In genomic region chr7:139230484-139230773, GRCh38 we compare ENCODE assay signal across 1 cellular context.
TF ChIP-seq lines count a peak whose summit lies in the region.

No MANE protein-coding gene starts in this region.

TF ChIP-seq in HEK293, 187 proteins besides CTCF, POLR2A, EP300 and RAD21 (continued from another document):
- TF ChIP-seq ZNF621 (tag by site-specific recombination; IDR thresholded peaks at IDR 0.05), result no peak
- no peak for TF ChIP-seq YY1 (tag by site-specific recombination; IDR thresholded peaks at IDR 0.05)
- TF ChIP-seq ZNF426 (tag by site-specific recombination; IDR thresholded peaks at IDR 0.05), result no peak
- TF ChIP-seq KLF9 (tag by site-specific recombination; IDR thresholded peaks at IDR 0.05; ENCODE audit: low read depth), result 0 out of 2 replicates have a peak, but pooled peaks have one; percentile 43
- TF ChIP-seq ZNF350 (tag by site-specific recombination; IDR thresholded peaks at IDR 0.05), result no peak
- TF ChIP-seq HOXD13 (CRISPR knock-in tag; IDR thresholded peaks at IDR 0.05; ENCODE audit: borderline replicate concordance), result no peak
- TF ChIP-seq INSM2 (tag by site-specific recombination; IDR thresholded peaks at IDR 0.05), result no peak
- no peak for TF ChIP-seq ZNF18 (tag by site-specific recombination; IDR thresholded peaks at IDR 0.05)
- TF ChIP-seq ZNF214 (tag by site-specific recombination; IDR thresholded peaks at IDR 0.05; ENCODE audit: borderline replicate concordance), result no peak
- no peak for TF ChIP-seq KLF7 (tag by site-specific recombination; IDR thresholded peaks at IDR 0.05; ENCODE audit: borderline replicate concordance)
- no peak for TF ChIP-seq ZSCAN30 (tag by site-specific recombination; IDR thresholded peaks at IDR 0.05)
- TF ChIP-seq ZNF623 (tag by site-specific recombination; IDR thresholded peaks at IDR 0.05), result no peak
- no peak for TF ChIP-seq IKZF3 (tag by site-specific recombination; IDR thresholded peaks at IDR 0.05)
- no peak for TF ChIP-seq ZNF335 (tag by site-specific recombination; conservative IDR thresholded peaks at IDR 0.05)
- 0 out of 2 replicates have a peak, but pooled peaks have one; percentile 10 for TF ChIP-seq GLIS2 (tag by site-specific recombination; IDR thresholded peaks at IDR 0.05)
- TF ChIP-seq ZNF76 (tag by site-specific recombination; IDR thresholded peaks at IDR 0.05; ENCODE audit: borderline replicate concordance, low read depth), result no peak
- TF ChIP-seq ZNF561 (tag by site-specific recombination; IDR thresholded peaks at IDR 0.05; ENCODE audit: borderline replicate concordance), result no peak
- TF ChIP-seq ZNF121 (tag by site-specific recombination; IDR thresholded peaks at IDR 0.05), result no peak
- no peak for TF ChIP-seq ZNF768 (tag by site-specific recombination; IDR thresholded peaks at IDR 0.05)
- TF ChIP-seq ZNF660 (tag by site-specific recombination; IDR thresholded peaks at IDR 0.05), result 0 out of 2 replicates have a peak, but pooled peaks have one; percentile 32
- TF ChIP-seq SP7 (tag by site-specific recombination; IDR thresholded peaks at IDR 0.05), result peak; percentile 3; the same call in 1 of the 2 replicates
- TF ChIP-seq ZBTB44 (tag by site-specific recombination; IDR thresholded peaks at IDR 0.05), result no peak
- TF ChIP-seq ZNF292 (tag by site-specific recombination; IDR thresholded peaks at IDR 0.05; ENCODE audit: borderline replicate concordance, low read depth), result no peak
- no peak for TF ChIP-seq ZNF792 (tag by site-specific recombination; IDR thresholded peaks at IDR 0.05)
- TF ChIP-seq ZXDB (tag by site-specific recombination; IDR thresholded peaks at IDR 0.05), result no peak
- TF ChIP-seq KLF17 (tag by site-specific recombination; IDR thresholded peaks at IDR 0.05), result no peak
- TF ChIP-seq SP2 (tag by site-specific recombination; IDR thresholded peaks at IDR 0.05), result no peak
- no peak for TF ChIP-seq ZFP69B (tag by site-specific recombination; IDR thresholded peaks at IDR 0.05)
- TF ChIP-seq KLF8 (tag by site-specific recombination; IDR thresholded peaks at IDR 0.05), result no peak
- TF ChIP-seq KLF10 (tag by site-specific recombination; IDR thresholded peaks at IDR 0.05), result no peak
- TF ChIP-seq ZNF404 (tag by site-specific recombination; IDR thresholded peaks at IDR 0.05), result no peak
- no peak for TF ChIP-seq ZNF629 (tag by site-specific recombination; IDR thresholded peaks at IDR 0.05)
- TF ChIP-seq ZNF549 (tag by site-specific recombination; IDR thresholded peaks at IDR 0.05), result no peak
- no peak for TF ChIP-seq SETDB1 (IDR thresholded peaks at IDR 0.05; ENCODE audit: insufficient read length, low read length)
- TF ChIP-seq ZNF132 (tag by site-specific recombination; IDR thresholded peaks at IDR 0.05; ENCODE audit: borderline replicate concordance), result no peak
- TF ChIP-seq ZNF26 (tag by site-specific recombination; IDR thresholded peaks at IDR 0.05), result no peak
- TF ChIP-seq OSR2 (tag by site-specific recombination; IDR thresholded peaks at IDR 0.05), result no peak
- TF ChIP-seq ZNF138 (tag by site-specific recombination; IDR thresholded peaks at IDR 0.05; ENCODE audit: borderline replicate concordance), result no peak
- peak; percentile 92 for TF ChIP-seq ZFHX2 (tag by site-specific recombination; conservative IDR thresholded peaks at IDR 0.05)
- TF ChIP-seq ZNF266 (tag by site-specific recombination; IDR thresholded peaks at IDR 0.05; ENCODE audit: low read depth), result no peak
- no peak for TF ChIP-seq ZNF776 (tag by site-specific recombination; IDR thresholded peaks at IDR 0.05; ENCODE audit: borderline replicate concordance)
- TF ChIP-seq ZBTB8A (tag by site-specific recombination; IDR thresholded peaks at IDR 0.05), result no peak
- TF ChIP-seq ZNF510 (tag by site-specific recombination; IDR thresholded peaks at IDR 0.05; ENCODE audit: insufficient replicate concordance), result no peak
- no peak for TF ChIP-seq ZNF248 (tag by site-specific recombination; IDR thresholded peaks at IDR 0.05)
- TF ChIP-seq YY2 (tag by site-specific recombination; IDR thresholded peaks at IDR 0.05), result no peak
- TF ChIP-seq TSHZ1 (tag by site-specific recombination; IDR thresholded peaks at IDR 0.05; ENCODE audit: borderline replicate concordance), result no peak
- no peak for TF ChIP-seq FEZF1 (tag by site-specific recombination; IDR thresholded peaks at IDR 0.05)
- TF ChIP-seq ZNF514 (tag by site-specific recombination; IDR thresholded peaks at IDR 0.05), result no peak
- TF ChIP-seq ZBTB26 (tag by site-specific recombination; optimal IDR thresholded peaks at IDR 0.05), result no peak
- no peak for TF ChIP-seq ZNF16 (tag by site-specific recombination; IDR thresholded peaks at IDR 0.05; ENCODE audit: low read depth)
